9 cellular contexts compared by ENCODE assay signal in genomic region chr12:16346931-16347330, GRCh38. TPM values are rescaled to one million over a fixed set of nuclear protein-coding genes. Genes with fewer than 3 reads are reported as not detected.
DNase-seq lines count a peak whose midpoint lies in the region; ATAC-seq and TF ChIP-seq lines count a peak whose summit lies in the region.
"Had no signal": no experiment of that assay in that cellular context is flagged by ENCODE, and none has a peak within 500 bp of the region (broad histone marks: within the 10 kb centered on the region; RNA-seq: fewer than 3 reads in every experiment).

No MANE protein-coding gene starts in this region.

- intact Hi-C loops in heart left ventricle (cut with DNase I) (no loop called here), psoas muscle (cut with DNase I) (no loop called here)

- H3K4me3 ChIP-seq in H7 (ENCODE audit: insufficient read depth, low read depth, low read length), result peak overlapping the region; percentile 79
- peak overlapping the region; percentile 71 for H3K4me3 ChIP-seq in WERI-Rb-1 (ENCODE audit: low read depth, low read length)
- peak overlapping the region in 10 of 12 donors; percentile 28 to 64 (median 52) for H3K4me3 ChIP-seq in heart left ventricle
- H3K4me3 ChIP-seq in psoas muscle, result peak overlapping the region; percentile 55

- H3K4me1 ChIP-seq in heart left ventricle (peaks cover 0 to 25% (median 0%) of the 10 kb centered on the region in 12 donors), psoas muscle (no peaks in the 10 kb centered on the region)

- no peak for ATAC-seq in heart left ventricle
- ATAC-seq in psoas muscle, result peak in 1 of 4 donors; percentile 16
- no peak for ATAC-seq in esophagus mucosa
- no peak for ATAC-seq in GM21529 (IDR thresholded peaks at IDR 0.05; ENCODE audit: unreplicated experiment)
- ATAC-seq in GM19328 (IDR thresholded peaks at IDR 0.05; ENCODE audit: unreplicated experiment), result no peak

- peak; percentile 14 for DNase-seq in H7
- DNase-seq in WERI-Rb-1, result peak; percentile 10
- DNase-seq in heart left ventricle, result no peak
- DNase-seq in psoas muscle, result no peak
- no peak for DNase-seq in stimulated activated CD4-positive, alpha-beta T cell treated with anti-CD3 and anti-CD28 coated beads, Interleukin-4, amount 100 ng/mL, for 24 hours
- DNase-seq: Karpas-422 had no signal

- H3K27ac ChIP-seq in WERI-Rb-1, result no peak overlapping the region
- peak overlapping the region in 7 of 12 donors; percentile 34 to 75 (median 66) for H3K27ac ChIP-seq in heart left ventricle
- H3K27ac ChIP-seq in psoas muscle, result no peak overlapping the region

- H3K27me3 ChIP-seq in H7 (ENCODE audit: control insufficient read depth, insufficient read depth, low read length), result no peaks in the 10 kb centered on the region
- no peaks in the 10 kb centered on the region for H3K27me3 ChIP-seq in WERI-Rb-1 (ENCODE audit: insufficient read depth, low read depth, severe bottlenecking)
- peaks cover 0 to 4% (median 0%) of the 10 kb centered on the region in 9 donors for H3K27me3 ChIP-seq in heart left ventricle
- no peaks in the 10 kb centered on the region for H3K27me3 ChIP-seq in psoas muscle (ENCODE audit: insufficient read depth in 3 of 3, low read length in 2 of 3)

- TF ChIP-seq CTCF in WERI-Rb-1 (IDR thresholded peaks at IDR 0.05; ENCODE audit: low read depth, low read length) (no peak), heart left ventricle (IDR thresholded peaks at IDR 0.05) (no peak), psoas muscle (IDR thresholded peaks at IDR 0.05) (no peak)

- WGBS in heart left ventricle, 4 donors, result 68 to 77% (median 71%) methylated on average over 6 of the region's 6 CpGs
- 53 to 65% (median 63%) methylated on average over 6 of the region's 6 CpGs for WGBS in psoas muscle, 3 donors

- H3K9me3 ChIP-seq in WERI-Rb-1 (ENCODE audit: severe bottlenecking) (no peaks in the 10 kb centered on the region), heart left ventricle (peaks cover 0 to 3% (median 0%) of the 10 kb centered on the region in 12 donors), psoas muscle (no peaks in the 10 kb centered on the region)

- H3K36me3 ChIP-seq in H7 (replicated peaks; ENCODE audit: control insufficient read depth, insufficient read depth, low read length), result no peaks in the 10 kb centered on the region; the same call in 1 of the 2 replicates
- H3K36me3 ChIP-seq in WERI-Rb-1, result no peaks in the 10 kb centered on the region
- no peaks in the 10 kb centered on the region for H3K36me3 ChIP-seq in heart left ventricle
- H3K36me3 ChIP-seq in psoas muscle (ENCODE audit: insufficient read depth in 1 of 2, low read depth in 1 of 2), result no peaks in the 10 kb centered on the region

- no peak for TF ChIP-seq POLR2A in heart left ventricle (IDR thresholded peaks at IDR 0.05)

RNA-seq across cellular contexts. Expression of gene MGST1, which starts 0.5 kb away (rescaled TPM):
- total RNA-seq in H7 (2014; rRNA removed; shearing (Covaris generic)), result 108 and 120 TPM in 2 replicates
- 100 to 1,000 TPM in 1 of 9 donors, 10 to 100 TPM in 5, 1 to 10 TPM in 3; 5.0 to 120 (median 21.4) TPM for total RNA-seq in heart left ventricle
- polyA plus RNA-seq in heart left ventricle, result 10 to 100 TPM; 21.7 to 61.9 TPM
- total RNA-seq in psoas muscle, result 10 to 100 TPM in 3 of 4 donors, 1 to 10 TPM in 1; 9.3 to 33.6 (median 15.0) TPM
- polyA plus RNA-seq in psoas muscle, result 10 to 100 TPM; 16.8 to 31.7 (median 24.1) TPM
- total RNA-seq in esophagus mucosa, result 145 TPM

Comparison
In these comparisons a context has a peak if more than half of its experiments do, and no peak if none do; other contexts are left out.
1. DNase-seq: peak in H7 (single experiment) and WERI-Rb-1 (single experiment); none in heart left ventricle (0 of 5), psoas muscle (0 of 2) and stimulated activated CD4-positive, alpha-beta T cell treated with anti-CD3 and anti-CD28 coated beads, Interleukin-4, amount 100 ng/mL, for 24 hours (single experiment).
2. H3K27ac ChIP-seq: peak in heart left ventricle (7 of 12); none in WERI-Rb-1 (single experiment) and psoas muscle (single experiment).
3. Peak in every context shown above with its lines, with median percentiles within 50 percentile points of each other: H3K4me3 ChIP-seq.